ENCODE assay signal across 17 cellular contexts in the genomic region with DNA sequence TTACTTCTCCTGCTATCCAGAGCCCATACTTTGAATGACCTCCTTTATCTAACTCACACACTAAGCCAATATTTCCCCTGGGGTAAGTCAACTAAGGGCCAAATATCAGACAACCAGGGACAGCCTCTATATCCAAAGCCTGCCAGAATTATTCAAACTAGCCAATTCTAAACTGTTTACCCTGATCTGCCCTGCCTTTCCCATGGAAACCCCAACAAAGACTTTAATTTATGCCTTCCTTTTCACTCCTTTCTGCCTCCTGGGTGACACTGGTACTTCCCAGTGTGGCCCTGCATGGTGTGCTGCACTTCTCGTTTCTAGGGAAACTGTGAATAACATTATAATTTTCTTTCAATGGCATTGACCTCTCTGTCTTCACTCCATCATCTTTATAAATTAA.
"Had no signal": no experiment of that assay in that cellular context is flagged by ENCODE, and none has a peak within 500 bp of the region (broad histone marks: within the 10 kb centered on the region; RNA-seq: fewer than 3 reads in every experiment).

No MANE protein-coding gene starts in this region.

- H3K9me3 Mint-ChIP-seq: stimulated activated naive CD8-positive, alpha-beta T cell treated with anti-CD3 and anti-CD28 coated beads, Interleukin-15, amount 100 ng/mL, for 72 hours had no signal

- ATAC-seq: heart left ventricle; mucosa of descending colon; naive thymus-derived CD8-positive, alpha-beta T cell; sciatic nerve; stimulated activated naive B cell treated with anti-CD40 and anti-IgM and Interleukin-4, amounts not matched to agents 10 μg/mL and 1 μg/mL and 100 μg/mL, for 72 hours; stimulated activated naive CD8-positive, alpha-beta T cell treated with anti-CD3 and anti-CD28 coated beads, Interleukin-15, amount 100 ng/mL, for 72 hours had no signal

- DNase-seq: colonic mucosa; dermis blood vessel endothelial cell; effector CD4-positive, alpha-beta T cell; foreskin melanocyte; heart left ventricle; kidney glomerular epithelial cell; mucosa of descending colon; naive thymus-derived CD8-positive, alpha-beta T cell; ovary; retina; spleen; stimulated activated CD4-positive, alpha-beta T cell treated with anti-CD3 and anti-CD28 coated beads, Interleukin-2, amount 100 ng/mL, for 24 hours; stimulated activated CD4-positive, alpha-beta T cell treated with anti-CD3 and anti-CD28 coated beads, Interleukin-4, amount 100 ng/mL, for 4 hours; stimulated activated naive B cell treated with anti-CD40 and anti-IgM and Interleukin-4, amounts not matched to agents 10 μg/mL and 1 μg/mL and 100 μg/mL, for 72 hours; stimulated activated naive CD8-positive, alpha-beta T cell treated with anti-CD3 and anti-CD28 coated beads, Interleukin-15, amount 100 ng/mL, for 72 hours; transverse colon had no signal

- H3K27ac Mint-ChIP-seq: stimulated activated naive B cell treated with anti-CD40 and anti-IgM and Interleukin-4, amounts not matched to agents 10 μg/mL and 1 μg/mL and 100 μg/mL, for 72 hours; stimulated activated naive CD8-positive, alpha-beta T cell treated with anti-CD3 and anti-CD28 coated beads, Interleukin-15, amount 100 ng/mL, for 72 hours had no signal

- H3K4me3 Mint-ChIP-seq: naive thymus-derived CD8-positive, alpha-beta T cell; stimulated activated naive B cell treated with anti-CD40 and anti-IgM and Interleukin-4, amounts not matched to agents 10 μg/mL and 1 μg/mL and 100 μg/mL, for 72 hours; stimulated activated naive CD8-positive, alpha-beta T cell treated with anti-CD3 and anti-CD28 coated beads, Interleukin-15, amount 100 ng/mL, for 72 hours had no signal
